In genomic region chr7:56063500-56063881, GRCh38 we compare ENCODE assay signal across 1 cellular context.
TF ChIP-seq lines count a peak whose summit lies in the region.

No MANE protein-coding gene starts in this region.

TF ChIP-seq in liver, 16 proteins besides CTCF, POLR2A, EP300 and RAD21 (continued from another document):
- no peak for TF ChIP-seq SP1 (IDR thresholded peaks at IDR 0.05)
- TF ChIP-seq JUND (IDR thresholded peaks at IDR 0.05): no peak
- TF ChIP-seq REST (IDR thresholded peaks at IDR 0.05): no peak
